In genomic region chr4:168308912-168309311, GRCh38 we compare ENCODE assay signal across 20 cellular contexts. TPM values are rescaled to one million over a fixed set of nuclear protein-coding genes. Genes with fewer than 3 reads are reported as not detected.
A peak's percentile ranks its signal among the peaks of the same experiment; 100 is the strongest.
DNase-seq lines count a peak whose midpoint lies in the region; ATAC-seq and TF ChIP-seq lines count a peak whose summit lies in the region.
"Had no signal": no experiment of that assay in that cellular context is flagged by ENCODE, and none has a peak within 500 bp of the region (broad histone marks: within the 10 kb centered on the region; RNA-seq: fewer than 3 reads in every experiment).

No MANE protein-coding gene starts in this region.

- BruUV-seq in OCI-LY7 (replicated peaks; lab: Mats Ljungman, UMichigan) = no TSS peak

- H3K9me2 ChIP-seq in OCI-LY7 (ENCODE audit: insufficient read depth, low read length) = no peaks in the 10 kb centered on the region

- H3K27me3 ChIP-seq in cardiac muscle cell (no peaks in the 10 kb centered on the region), heart left ventricle (no peaks in the 10 kb centered on the region), colonic mucosa (no peaks in the 10 kb centered on the region)
- H3K27me3 ChIP-seq: BE2C; BLaER1 treated with 17β-estradiol and CSF1 and Interleukin-3, amounts not matched to agents 10 nM and 100 nM had no signal

- intact Hi-C loops in heart left ventricle (cut with DNase I) (no loop called here), colonic mucosa (cut with DNase I) (no loop called here), mucosa of descending colon (cut with DNase I, micrococcal nuclease) (no loop called here), OCI-LY7 (cut with micrococcal nuclease; ENCODE audit: unreplicated experiment) (no loop called here)

- no peak overlapping the region for H3K4me2 ChIP-seq in OCI-LY7 (ENCODE audit: low read length)
- H3K4me2 ChIP-seq: BLaER1 treated with 17β-estradiol and CSF1 and Interleukin-3, amounts not matched to agents 10 nM and 100 nM; GM23338 had no signal

- TF ChIP-seq POLR2A in heart left ventricle (IDR thresholded peaks at IDR 0.05) = no peak

- CTCF ChIA-PET in OCI-LY7 (lab: Charles Lee; ENCODE audit: unreplicated experiment) = no interaction called here

- H3K9ac ChIP-seq in colonic mucosa (ENCODE audit: low read depth in 2 of 2, low read length in 2 of 2) = no peak overlapping the region
- H3K9ac ChIP-seq: BLaER1 treated with 17β-estradiol and CSF1 and Interleukin-3, amounts not matched to agents 10 nM and 100 nM had no signal

- H3K27ac ChIP-seq in cardiac muscle cell = peak overlapping the region; percentile 81
- H3K27ac ChIP-seq in heart left ventricle = no peak overlapping the region
- peak overlapping the region; percentile 56 for H3K27ac ChIP-seq in colonic mucosa
- no peak overlapping the region for H3K27ac ChIP-seq in OCI-LY7 (ENCODE audit: low read depth, low read length, poor library complexity, severe bottlenecking)
- H3K27ac ChIP-seq: 22Rv1; BLaER1 treated with 17β-estradiol and CSF1 and Interleukin-3, amounts not matched to agents 10 nM and 100 nM had no signal

- ATAC-seq in heart left ventricle (no peak), mucosa of descending colon (peak; percentile 95)
- ATAC-seq: GM23338 had no signal

- H3K4me1 ChIP-seq in cardiac muscle cell (ENCODE audit: low read depth) (peaks cover 20% of the 10 kb centered on the region), heart left ventricle (peaks cover 0 to 20% (median 7%) of the 10 kb centered on the region in 12 donors), colonic mucosa (peaks cover 7% of the 10 kb centered on the region), mucosa of descending colon (ENCODE audit: low read depth) (peaks cover 10% of the 10 kb centered on the region), OCI-LY7 (ENCODE audit: insufficient read depth, low read length, poor library complexity, severe bottlenecking) (no peaks in the 10 kb centered on the region)
- H3K4me1 ChIP-seq: BLaER1 treated with 17β-estradiol and CSF1 and Interleukin-3, amounts not matched to agents 10 nM and 100 nM had no signal

- no peaks in the 10 kb centered on the region for H3K9me3 ChIP-seq in cardiac muscle cell (ENCODE audit: low read depth)
- H3K9me3 ChIP-seq in heart left ventricle = no peaks in the 10 kb centered on the region
- no peaks in the 10 kb centered on the region for H3K9me3 ChIP-seq in colonic mucosa
- H3K9me3 ChIP-seq in mucosa of descending colon = no peaks in the 10 kb centered on the region
- H3K9me3 ChIP-seq in OCI-LY7 (ENCODE audit: low read length) = no peaks in the 10 kb centered on the region
- H3K9me3 ChIP-seq: BE2C; BLaER1 treated with 17β-estradiol and CSF1 and Interleukin-3, amounts not matched to agents 10 nM and 100 nM had no signal

- H4K20me1 ChIP-seq in OCI-LY7 (ENCODE audit: insufficient read depth, low read length) = no peaks in the 10 kb centered on the region
- H4K20me1 ChIP-seq: BLaER1 treated with 17β-estradiol and CSF1 and Interleukin-3, amounts not matched to agents 10 nM and 100 nM had no signal

- DNase-seq in cardiac muscle cell (ENCODE audit: low read depth in 1 of 2, low spot score in 1 of 2) (no peak), heart left ventricle (no peak), colonic mucosa (no peak), mucosa of descending colon (no peak), dedifferentiated amniotic fluid mesenchymal stem cell (ENCODE audit: extremely low spot score) (no peak), OCI-LY7 (ENCODE audit: low spot score) (no peak), HCEC 1CT (no peak), superior temporal gyrus (ENCODE audit: extremely low spot score) (no peak)
- DNase-seq: AML-193; BE2C; CD4-positive, alpha-beta T cell; CD8-positive, alpha-beta memory T cell; DMS 273 treated with DMSO at 0.1 percent for 48 hours; DMS79; EL; GDM1; H9 had no signal

- WGBS in heart left ventricle, 4 donors = 93 to 99% (median 97%) methylated on average over 2 of the region's 2 CpGs

- H3K36me3 ChIP-seq in cardiac muscle cell (no peaks in the 10 kb centered on the region), heart left ventricle (peaks cover 0 to 74% (median 58%) of the 10 kb centered on the region in 9 donors), colonic mucosa (no peaks in the 10 kb centered on the region), mucosa of descending colon (ENCODE audit: low read depth) (no peaks in the 10 kb centered on the region), OCI-LY7 (ENCODE audit: insufficient read depth, low read length) (no peaks in the 10 kb centered on the region)
- H3K36me3 ChIP-seq: BE2C had no signal

- no peak overlapping the region for H2AFZ ChIP-seq in OCI-LY7 (ENCODE audit: low read length)
- H2AFZ ChIP-seq: GM23338 had no signal

- H3K79me2 ChIP-seq in OCI-LY7 (ENCODE audit: insufficient read depth, low read depth, low read length) = no peaks in the 10 kb centered on the region

- POLR2A ChIA-PET in OCI-LY7 (lab: Charles Lee) = no interaction called here

- TF ChIP-seq CTCF in cardiac muscle cell (IDR thresholded peaks at IDR 0.05; ENCODE audit: low read depth, low read length) (no peak), heart left ventricle (IDR thresholded peaks at IDR 0.05) (no peak), colonic mucosa (IDR thresholded peaks at IDR 0.05) (no peak), mucosa of descending colon (IDR thresholded peaks at IDR 0.05) (no peak), OCI-LY7 (conservative IDR thresholded peaks at IDR 0.05; ENCODE audit: low read length) (no peak)

- H3K4me3 ChIP-seq in cardiac muscle cell (no peak overlapping the region), heart left ventricle (no peak overlapping the region), colonic mucosa (no peak overlapping the region), mucosa of descending colon (peak overlapping the region; percentile 2), OCI-LY7 (ENCODE audit: low read depth, low read length, poor library complexity, severe bottlenecking) (no peak overlapping the region)
- H3K4me3 ChIP-seq: BLaER1 treated with 17β-estradiol and CSF1 and Interleukin-3, amounts not matched to agents 10 nM and 100 nM; GM23338 had no signal

RNA-seq across cellular contexts. Expression of gene DDX60, which starts 9.6 kb away (rescaled TPM):
- 4.8 and 5.8 TPM in 2 replicates for total RNA-seq in cardiac muscle cell
- polyA plus RNA-seq in cardiac muscle cell = 0.36 and 1.8 TPM in 2 replicates
- total RNA-seq in heart left ventricle = 10 to 100 TPM in 5 of 9 donors, 1 to 10 TPM in 4; 3.8 to 27.2 (median 10.6) TPM
- polyA plus RNA-seq in heart left ventricle = 1 to 10 TPM; 1.4 to 4.2 TPM
- total RNA-seq in colonic mucosa = 10 to 100 TPM; 22.6 to 67.2 TPM
- 100 to 1,000 TPM in 1 of 3 donors, 10 to 100 TPM in 2; 45.6 to 118 (median 50.4) TPM for total RNA-seq in mucosa of descending colon
- total RNA-seq in OCI-LY7 (2014; rRNA removed; shearing (Covaris generic)) = not detected in 2 replicates
- not detected in 2 replicates for total RNA-seq in OCI-LY7 (2022)

Comparison
In these comparisons a context has a peak if more than half of its experiments do, and no peak if none do; other contexts are left out.
1. H3K27ac ChIP-seq: peak in cardiac muscle cell (single experiment) and colonic mucosa (single experiment); none in heart left ventricle (0 of 12) and OCI-LY7 (single experiment).